In the genomic region with DNA sequence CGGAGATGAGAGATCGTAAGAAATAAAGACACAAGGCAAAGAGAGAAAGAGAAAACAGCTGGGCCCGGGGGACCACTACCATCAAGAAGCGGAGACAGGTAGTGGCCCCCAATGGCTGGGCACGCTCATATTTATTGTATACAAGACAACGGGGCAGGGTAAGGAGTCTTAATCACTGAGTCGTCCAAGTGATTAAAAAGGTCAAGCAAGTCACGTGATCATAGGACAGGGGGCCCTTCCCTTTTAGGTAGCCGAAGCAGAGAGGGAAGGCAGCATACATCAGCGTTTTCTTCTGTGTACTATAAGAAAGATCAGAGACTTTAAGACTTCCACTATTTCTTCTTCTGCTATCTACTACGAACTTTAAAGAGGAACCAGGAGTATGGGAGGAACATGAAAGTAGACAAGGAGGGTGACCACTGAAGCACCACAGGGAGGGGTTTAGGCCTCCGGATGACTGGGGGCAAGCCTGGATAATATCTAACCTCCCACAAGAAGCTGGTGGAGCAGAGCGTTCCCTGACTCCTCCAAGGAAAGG, we compare ENCODE assay signal across 27 cellular contexts. TPM values are rescaled to one million over a fixed set of nuclear protein-coding genes. Genes with fewer than 3 reads are reported as not detected.
"Had no signal": no experiment of that assay in that cellular context is flagged by ENCODE, and none has a peak within 500 bp of the region (broad histone marks: within the 10 kb centered on the region; RNA-seq: fewer than 3 reads in every experiment).

No MANE protein-coding gene starts in this region.

- H3K4me1 ChIP-seq: prostate gland had no signal

- H3K27ac ChIP-seq: hepatocyte, left ventricle myocardium inferior, neural progenitor cell, prostate gland, thyroid gland, upper lobe of right lung, WERI-Rb-1 had no signal

- ATAC-seq: activated CD8-positive, alpha-beta T cell treated with anti-CD3 and anti-CD28 coated beads, Interleukin-2, amount 10 ng/mL, durations not matched to agents 7 days and 5 days; activated naive CD4-positive, alpha-beta T cell treated with anti-CD3 and anti-CD28 coated beads, Interleukin-2, amount 50 U/mL, for 72 hours; esophagus mucosa; naive thymus-derived CD8-positive, alpha-beta T cell; stimulated activated naive CD8-positive, alpha-beta T cell treated with anti-CD3 and anti-CD28 coated beads, Interleukin-15, Interleukin-2, amounts not matched to agents 100 U/mL and 50 U/mL, for 24 hours; T-helper 17 cell; upper lobe of right lung had no signal

- H3K4me3 ChIP-seq: hepatocyte, left ventricle myocardium inferior, neural progenitor cell, prostate gland, thyroid gland, upper lobe of right lung had no signal

- H3K36me3 ChIP-seq: left ventricle myocardium inferior, neural progenitor cell, prostate gland, thyroid gland, upper lobe of right lung, WERI-Rb-1 had no signal

- H3K9me3 ChIP-seq: left ventricle myocardium inferior, prostate gland, thyroid gland, upper lobe of right lung had no signal

- DNase-seq: activated CD4-positive, alpha-beta T cell treated with anti-CD3 and anti-CD28 coated beads, Interleukin-2, amount 10 ng/mL, durations not matched to agents 7 days and 5 days; activated CD4-positive, CD25-positive, alpha-beta regulatory T cell treated with anti-CD3 and anti-CD28 coated beads, Interleukin-2, amount 50 U/mL, for 72 hours; activated CD8-positive, alpha-beta T cell treated with anti-CD3 and anti-CD28 coated beads, Interleukin-2, amount 10 ng/mL, durations not matched to agents 7 days and 5 days; activated gamma-delta T cell treated with Interleukin-2 at 50 U/mL for 16 hours; aorta; effector memory CD4-positive, alpha-beta T cell; foreskin melanocyte; glutamatergic neuron; immature natural killer cell; kidney glomerular epithelial cell; left ventricle myocardium inferior; naive thymus-derived CD8-positive, alpha-beta T cell; stimulated activated CD4-positive, alpha-beta T cell treated with anti-CD3 and anti-CD28 coated beads, Interleukin-12 subunit alpha, Interleukin-12 subunit beta, amount 100 ng/mL, for 4 hours; stimulated activated CD4-positive, alpha-beta T cell treated with anti-CD3 and anti-CD28 coated beads, Interleukin-4, amount 100 ng/mL, for 4 hours; stimulated activated naive CD8-positive, alpha-beta T cell treated with anti-CD3 and anti-CD28 coated beads, Interleukin-15, Interleukin-2, amounts not matched to agents 100 U/mL and 50 U/mL, for 24 hours; T-helper 17 cell; thyroid gland; upper lobe of right lung; WERI-Rb-1 had no signal

- H3K27me3 ChIP-seq: hepatocyte, neural progenitor cell, thyroid gland had no signal

RNA-seq across cellular contexts. Expression of gene CCDC187, which starts 33.7 kb away (rescaled TPM):
- total RNA-seq: activated CD4-positive, alpha-beta T cell treated with anti-CD3 and anti-CD28 coated beads, Interleukin-2, amount 10 ng/mL, durations not matched to agents 7 days and 5 days; activated CD8-positive, alpha-beta T cell treated with anti-CD3 and anti-CD28 coated beads, Interleukin-2, amount 10 ng/mL, durations not matched to agents 7 days and 5 days; aorta; dermis microvascular lymphatic vessel endothelial cell; esophagus mucosa; left ventricle myocardium inferior; lung microvascular endothelial cell; naive thymus-derived CD8-positive, alpha-beta T cell; osteoblast had no signal
